ENCODE assay signal across 18 cellular contexts in genomic region chr17:306536-307294, GRCh38. TPM values are rescaled to one million over a fixed set of nuclear protein-coding genes. Genes with fewer than 3 reads are reported as not detected.
DNase-seq lines count a peak whose midpoint lies in the region; ATAC-seq, FAIRE-seq and TF ChIP-seq lines count a peak whose summit lies in the region.
"Had no signal": no experiment of that assay in that cellular context is flagged by ENCODE, and none has a peak within 500 bp of the region (broad histone marks: within the 10 kb centered on the region; RNA-seq: fewer than 3 reads in every experiment).

No MANE protein-coding gene starts in this region.

- no peak overlapping the region for H3K9ac ChIP-seq in endodermal cell (ENCODE audit: extremely low read depth, low read length, poor library complexity, severe bottlenecking)
- H3K9ac ChIP-seq: KMS-11 had no signal

- intact Hi-C loops in heart left ventricle (cut with DNase I) = loop anchor here in 5 of 10 donors (5.0 to 10.0 kb wide), 5 partner anchors 78 to 164 kb away; a partner anchor contains a TSS
- intact Hi-C loops in lower lobe of right lung (cut with DNase I) = no loop called here
- intact Hi-C loops in spleen (cut with DNase I; ENCODE audit: low total_unique reads) = no loop called here

- DNase-seq in heart left ventricle (peak in 3 of 5 donors; percentile 11 to 58 (median 20)), right atrium auricular region (ENCODE audit: low spot score) (no peak), endodermal cell (no peak), lower lobe of right lung (peak; percentile 41), spleen (peak; percentile 52), urothelium cell line (ENCODE audit: low spot score) (no peak), 8988T (no peak)
- DNase-seq in stimulated activated CD4-positive, alpha-beta T cell treated with anti-CD3 and anti-CD28 coated beads, Interleukin-4, amount 100 ng/mL, for 1 hour = no peak
- DNase-seq: C1 segment of cervical spinal cord, GDM1, NCI-H1436, NCI-H2081, NCI-H524 had no signal

- H3K27ac Mint-ChIP-seq in endodermal cell = peak overlapping the region; percentile 35
- H3K27ac Mint-ChIP-seq: GM23338 had no signal

- no peaks in the 10 kb centered on the region for H3K36me3 ChIP-seq in heart left ventricle
- H3K36me3 ChIP-seq in right atrium auricular region = no peaks in the 10 kb centered on the region
- no peaks in the 10 kb centered on the region for H3K36me3 ChIP-seq in endodermal cell (ENCODE audit: control insufficient read depth, insufficient read depth, low read length)
- no peaks in the 10 kb centered on the region for H3K36me3 ChIP-seq in lower lobe of right lung
- H3K36me3 ChIP-seq in spleen = peaks cover 0 to 13% (median 0%) of the 10 kb centered on the region in 6 donors

- H3K9me3 ChIP-seq in heart left ventricle (no peaks in the 10 kb centered on the region), right atrium auricular region (no peaks in the 10 kb centered on the region), endodermal cell (ENCODE audit: control insufficient read depth, low read length) (no peaks in the 10 kb centered on the region), lower lobe of right lung (no peaks in the 10 kb centered on the region), spleen (no peaks in the 10 kb centered on the region)

- peaks cover 0 to 4% (median 0%) of the 10 kb centered on the region in 9 donors for H3K27me3 ChIP-seq in heart left ventricle
- no peaks in the 10 kb centered on the region for H3K27me3 ChIP-seq in right atrium auricular region
- H3K27me3 ChIP-seq in endodermal cell (ENCODE audit: control insufficient read depth, insufficient read depth, low read length, poor library complexity, severe bottlenecking) = peaks cover 23% of the 10 kb centered on the region
- no peaks in the 10 kb centered on the region for H3K27me3 ChIP-seq in lower lobe of right lung (ENCODE audit: low read depth)
- H3K27me3 ChIP-seq in spleen (replicated peaks in 1 of 7) = peaks cover 0 to 5% (median 0%) of the 10 kb centered on the region in 7 donors

- H3K36me3 Mint-ChIP-seq in endodermal cell (ENCODE audit: low read depth) = no peaks in the 10 kb centered on the region

- H3K4me1 Mint-ChIP-seq in endodermal cell = peaks cover 11% of the 10 kb centered on the region

- peaks cover 2% of the 10 kb centered on the region for H3K27me3 Mint-ChIP-seq in endodermal cell (ENCODE audit: insufficient read depth)

- no peaks in the 10 kb centered on the region for H3K9me3 Mint-ChIP-seq in endodermal cell
- H3K9me3 Mint-ChIP-seq: GM23338 had no signal

- H3K4me3 ChIP-seq in heart left ventricle (no peak overlapping the region), right atrium auricular region (no peak overlapping the region), endodermal cell (ENCODE audit: low read length) (no peak overlapping the region), lower lobe of right lung (no peak overlapping the region), spleen (no peak overlapping the region)
- H3K4me3 ChIP-seq: GM12878, GM23338 had no signal

- TF ChIP-seq CTCF in heart left ventricle (IDR thresholded peaks at IDR 0.05) (no peak), right atrium auricular region (IDR thresholded peaks at IDR 0.05) (no peak), endodermal cell (conservative IDR thresholded peaks at IDR 0.05) (no peak), lower lobe of right lung (IDR thresholded peaks at IDR 0.05) (no peak), spleen (IDR thresholded peaks at IDR 0.05 in 8 of 11, conservative IDR thresholded peaks at IDR 0.05 in 3 of 11) (no peak)

- H3K27ac ChIP-seq in heart left ventricle (no peak overlapping the region), right atrium auricular region (no peak overlapping the region), endodermal cell (ENCODE audit: low read depth, low read length) (no peak overlapping the region), lower lobe of right lung (no peak overlapping the region), spleen (peak overlapping the region in 1 of 8 donors; percentile 30)
- H3K27ac ChIP-seq: KMS-11 had no signal

- FAIRE-seq in urothelium cell line (lab: Jason Lieb, UNC) = no peak
- FAIRE-seq: A204.1, GM12878, GM18507 had no signal

- WGBS in heart left ventricle, 4 donors = 90 to 92% (median 91%) methylated on average over 17 to 26 of the region's 26 CpGs
- WGBS in endodermal cell (ENCODE audit: insufficient coverage in 1 of 2, insufficient read length in 1 of 2), 2 experiments = 89 to 97% methylated on average over 15 to 26 of the region's 26 CpGs
- 77 to 84% (median 80%) methylated on average over 19 to 26 of the region's 26 CpGs for whole genome bisulfite sequencing in spleen, 5 donors

- ATAC-seq in heart left ventricle (no peak), lower lobe of right lung (no peak)
- ATAC-seq: GM12878, GM23338 had no signal

- H3K4me1 ChIP-seq in heart left ventricle (peaks cover 0 to 33% (median 11%) of the 10 kb centered on the region in 12 donors), right atrium auricular region (peaks cover 0 to 20% of the 10 kb centered on the region in 2 donors), endodermal cell (ENCODE audit: control insufficient read depth, insufficient read depth, low read length) (no peaks in the 10 kb centered on the region), lower lobe of right lung (peaks cover 4% of the 10 kb centered on the region), spleen (peaks cover 0 to 49% (median 26%) of the 10 kb centered on the region in 6 donors)

- no peak overlapping the region for H3K4me3 Mint-ChIP-seq in endodermal cell
- H3K4me3 Mint-ChIP-seq: GM23338 had no signal

- TF ChIP-seq POLR2A in heart left ventricle (IDR thresholded peaks at IDR 0.05) (no peak), spleen (IDR thresholded peaks at IDR 0.05) (no peak)

RNA-seq across cellular contexts. Expression of gene RPH3AL, which starts 45.9 kb away (rescaled TPM):
- 1 to 10 TPM; 2.8 to 9.4 (median 6.7) TPM for total RNA-seq in heart left ventricle
- polyA plus RNA-seq in heart left ventricle = 1 to 10 TPM; 4.3 to 6.3 TPM
- 10 to 100 TPM in 1 of 2 donors, 1 to 10 TPM in 1; 7.2 to 13.1 TPM for total RNA-seq in right atrium auricular region
- total RNA-seq in endodermal cell = 10 to 100 TPM; 14.7 to 16.9 TPM
- 4.1 TPM for polyA plus RNA-seq in endodermal cell (2013, experiment 1 of 2)
- polyA plus RNA-seq in endodermal cell (2013, experiment 2 of 2) = 4.6 TPM
- total RNA-seq in lower lobe of right lung = 38.7 TPM
- total RNA-seq in spleen = 100 to 1,000 TPM in 1 of 7 donors, 10 to 100 TPM in 6; 44.2 to 182 (median 58.6) TPM
- 10 to 100 TPM in 1 of 3 donors, 1 to 10 TPM in 2; 4.8 to 27.1 (median 7.4) TPM for polyA plus RNA-seq in spleen

Comparison
In these comparisons a context has a peak if more than half of its experiments do, and no peak if none do; other contexts are left out.
1. DNase-seq: peak in heart left ventricle (3 of 5), lower lobe of right lung (single experiment) and spleen (single experiment); none in right atrium auricular region (single experiment), endodermal cell (single experiment), urothelium cell line (single experiment), 8988T (single experiment) and stimulated activated CD4-positive, alpha-beta T cell treated with anti-CD3 and anti-CD28 coated beads, Interleukin-4, amount 100 ng/mL, for 1 hour (single experiment).